Comparison of ENCODE assay signal across 17 cellular contexts in the genomic region with DNA sequence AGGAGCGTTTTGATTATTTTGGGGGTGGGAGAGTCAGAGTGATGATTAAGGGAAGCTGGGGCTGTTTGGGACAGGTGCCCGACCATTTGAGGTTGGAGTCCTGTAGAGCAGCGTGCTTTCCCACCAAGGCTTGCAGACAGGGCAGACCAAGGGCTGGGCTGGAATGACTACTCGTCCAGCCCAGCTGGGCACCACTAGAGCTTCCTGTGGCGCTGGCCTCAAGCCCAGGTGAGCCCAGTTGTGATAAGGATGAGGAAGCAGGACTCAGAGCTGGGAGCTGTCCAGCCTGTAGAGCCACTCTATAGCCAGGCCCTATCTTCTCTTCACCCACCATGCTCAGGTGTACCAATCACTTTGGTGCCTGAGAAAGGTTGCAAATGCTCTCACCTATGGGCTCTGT.
"Had no signal": no experiment of that assay in that cellular context is flagged by ENCODE, and none has a peak within 500 bp of the region (broad histone marks: within the 10 kb centered on the region; RNA-seq: fewer than 3 reads in every experiment).

No MANE protein-coding gene starts in this region.

- H3K27ac ChIP-seq: brain microvascular endothelial cell, lower lobe of right lung, neutrophil, thyroid gland had no signal

- H3K36me3 ChIP-seq: brain microvascular endothelial cell, lower lobe of right lung, neutrophil, thyroid gland had no signal

- ATAC-seq: activated CD4-positive, CD25-positive, alpha-beta regulatory T cell treated with anti-CD3 and anti-CD28 coated beads, Interleukin-2, amount 50 U/mL, for 24 hours; activated naive CD4-positive, alpha-beta T cell treated with anti-CD3 and anti-CD28 coated beads, Interleukin-2, amount 50 U/mL, for 72 hours; lower lobe of right lung; mucosa of descending colon; naive thymus-derived CD8-positive, alpha-beta T cell; right cardiac atrium; T-helper 17 cell had no signal

- H3K27me3 ChIP-seq: brain microvascular endothelial cell, neutrophil, thyroid gland had no signal

- DNase-seq: activated CD4-positive, alpha-beta T cell treated with anti-CD3 and anti-CD28 coated beads, Interleukin-2, amount 50 U/mL, for 4 hours; activated effector memory CD4-positive, alpha-beta T cell treated with Interleukin-2 at 50 U/mL for 16 hours; activated T-cell treated with anti-CD3 and anti-CD28 coated beads, Interleukin-2, amount 50 U/mL, for 1 hour; amniotic stem cell; brain microvascular endothelial cell; cerebellar nuclear complex; immature natural killer cell; lower lobe of right lung; mucosa of descending colon; naive thymus-derived CD8-positive, alpha-beta T cell; right cardiac atrium; small intestine; T-helper 17 cell had no signal

- H3K4me1 ChIP-seq: lower lobe of right lung, thyroid gland had no signal

- H3K4me3 ChIP-seq: lower lobe of right lung, mucosa of descending colon, thyroid gland had no signal

- H3K9me3 ChIP-seq: lower lobe of right lung, mucosa of descending colon, neutrophil, thyroid gland had no signal
